In the genomic region with DNA sequence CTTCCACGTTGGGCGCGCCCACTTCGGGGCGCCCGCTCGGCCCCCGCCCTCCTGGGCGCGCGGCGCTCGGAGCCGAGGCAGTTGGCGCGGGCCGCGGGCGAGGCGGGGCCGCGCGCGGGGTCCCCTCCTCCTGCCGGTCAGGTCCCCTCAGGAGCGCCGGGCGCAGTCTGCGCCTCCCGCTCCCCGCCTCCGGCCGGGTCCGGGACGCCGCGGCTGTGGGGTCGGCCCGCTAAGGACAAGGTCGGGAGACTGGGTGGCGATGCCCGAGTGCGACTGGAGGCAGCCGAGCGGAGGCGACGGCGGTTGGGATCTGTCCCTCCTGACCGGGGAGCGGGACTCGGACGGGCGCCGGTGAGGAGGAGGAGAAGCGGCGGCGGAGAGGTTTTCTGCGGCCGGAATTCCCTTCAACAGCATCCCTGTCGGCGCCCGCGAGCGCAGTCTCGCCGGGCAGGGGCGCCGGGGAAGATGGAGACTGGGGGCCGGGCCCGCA, we compare ENCODE assay signal across 8 cellular contexts. TPM values are rescaled to one million over a fixed set of nuclear protein-coding genes. Genes with fewer than 3 reads are reported as not detected.
DNase-seq lines count a peak whose midpoint lies in the region; ATAC-seq and TF ChIP-seq lines count a peak whose summit lies in the region.

ATRNL1 (plus strand) TSS at position 80 of the 490 bp plus-strand sequence; CDS start at position 466, 386 bp downstream.

- WGBS in liver, result under 1% methylated on average over 70 of the region's 70 CpGs

- no peak within 1 kb of the TSS for H3K27ac Mint-ChIP-seq in CD4-positive, alpha-beta T cell

- peaks cover 65% of the 10 kb centered on the region for H3K27me3 Mint-ChIP-seq in CD4-positive, alpha-beta T cell

- H3K9me3 Mint-ChIP-seq in CD4-positive, alpha-beta T cell, result no peaks in the 10 kb centered on the region

- H3K36me3 ChIP-seq in OCI-LY3 (replicated peaks; ENCODE audit: low read depth, low read length) (no peaks in the 10 kb centered on the region), colonic mucosa (no peaks in the 10 kb centered on the region), liver (ENCODE audit: control insufficient read depth in 4 of 4, insufficient read depth in 3 of 4, low read depth in 1 of 4, low read length in 3 of 4) (no peaks in the 10 kb centered on the region), thoracic aorta (no peaks in the 10 kb centered on the region)

- peak within 1 kb of the TSS; percentile 81 for H3K4me3 Mint-ChIP-seq in CD4-positive, alpha-beta T cell

- H4K20me1 ChIP-seq in OCI-LY3 (ENCODE audit: insufficient read depth, low read length), result no peaks in the 10 kb centered on the region

- peaks cover 51% of the 10 kb centered on the region for H3K27me3 ChIP-seq in CD4-positive, alpha-beta T cell (ENCODE audit: control insufficient read depth, insufficient read depth, low read length)
- H3K27me3 ChIP-seq in OCI-LY3 (ENCODE audit: low read depth, low read length), result no peaks in the 10 kb centered on the region
- H3K27me3 ChIP-seq in colonic mucosa, result peaks cover 26% of the 10 kb centered on the region
- peaks cover 0 to 7% (median 0%) of the 10 kb centered on the region in 4 donors for H3K27me3 ChIP-seq in liver (ENCODE audit: control insufficient read depth in 4 of 4, insufficient read depth in 4 of 4, low read length in 3 of 4)
- H3K27me3 ChIP-seq in thoracic aorta (replicated peaks; ENCODE audit: insufficient read depth), result no peaks in the 10 kb centered on the region

- H3K79me2 ChIP-seq in OCI-LY3 (ENCODE audit: low read length), result no peaks in the 10 kb centered on the region

- H3K4me3 ChIP-seq in OCI-LY3 (ENCODE audit: low read length), result peak within 1 kb of the TSS; percentile 74
- H3K4me3 ChIP-seq in colonic mucosa, result peak within 1 kb of the TSS; percentile 48
- H3K4me3 ChIP-seq in liver (ENCODE audit: low read depth in 1 of 3, low read length in 3 of 3), result peak within 1 kb of the TSS in 2 of 3 donors; percentile 49 to 78
- H3K4me3 ChIP-seq in thoracic aorta, result peak within 1 kb of the TSS; percentile 82

- POLR2A ChIA-PET in CD4-positive, alpha-beta T cell (lab: Charles Lee), result no interaction called here

- TF ChIP-seq RAD21 in liver (IDR thresholded peaks at IDR 0.05), result no peak

- CTCF ChIA-PET in CD4-positive, alpha-beta T cell (lab: Charles Lee), result no interaction called here

- H3K4me1 ChIP-seq in OCI-LY3 (ENCODE audit: low read length), result no peaks in the 10 kb centered on the region
- no peaks in the 10 kb centered on the region for H3K4me1 ChIP-seq in colonic mucosa
- peaks cover 11 to 27% (median 16%) of the 10 kb centered on the region in 4 donors for H3K4me1 ChIP-seq in liver (ENCODE audit: control insufficient read depth in 4 of 4, insufficient read depth in 4 of 4, low read length in 3 of 4)
- H3K4me1 ChIP-seq in thoracic aorta (ENCODE audit: control insufficient read depth in 1 of 2, low read depth in 2 of 2), result peaks cover 0 to 19% of the 10 kb centered on the region in 2 donors

- no peaks in the 10 kb centered on the region for H3K36me3 Mint-ChIP-seq in CD4-positive, alpha-beta T cell (ENCODE audit: low read depth)

- no peak within 1 kb of the TSS for H2AFZ ChIP-seq in OCI-LY3 (ENCODE audit: low read depth, low read length)

- ATAC-seq in CD4-positive, alpha-beta T cell (ENCODE audit: poor library complexity), result peak; percentile 24
- ATAC-seq in GM19023 (IDR thresholded peaks at IDR 0.05; ENCODE audit: unreplicated experiment) (peak; percentile 68), HG03097 (IDR thresholded peaks at IDR 0.05; ENCODE audit: low FRiP score, unreplicated experiment) (peak; percentile 69), thoracic aorta (ENCODE audit: insufficient number of reproducible peaks, low FRiP score, low read depth) (peak; percentile 62)

- H3K27ac ChIP-seq in CD4-positive, alpha-beta T cell (ENCODE audit: low read depth, low read length), result no peak within 1 kb of the TSS
- H3K27ac ChIP-seq in OCI-LY3 (ENCODE audit: low read length) (no peak within 1 kb of the TSS), colonic mucosa (no peak within 1 kb of the TSS), liver (ENCODE audit: low read depth in 1 of 2, low read length in 2 of 2) (peak within 1 kb of the TSS; percentile 50 to 54), thoracic aorta (peak within 1 kb of the TSS; percentile 77 to 84)

- H3K9ac ChIP-seq in OCI-LY3 (ENCODE audit: low read length) (peak within 1 kb of the TSS; percentile 30; the same call in 1 of the 2 replicates), colonic mucosa (ENCODE audit: low read depth in 2 of 2, low read length in 2 of 2) (peak within 1 kb of the TSS in 1 of 2 donors; percentile 37), liver (ENCODE audit: low read depth in 1 of 2, low read length in 2 of 2) (no peak within 1 kb of the TSS)

- no peak for TF ChIP-seq CTCF in CD4-positive, alpha-beta T cell (IDR thresholded peaks at IDR 0.05)
- TF ChIP-seq CTCF in OCI-LY3 (IDR thresholded peaks at IDR 0.05; ENCODE audit: low read depth, low read length) (no peak), colonic mucosa (IDR thresholded peaks at IDR 0.05) (no peak), liver (IDR thresholded peaks at IDR 0.05; ENCODE audit: low read depth, low read length, missing input control) (no peak), thoracic aorta (IDR thresholded peaks at IDR 0.05) (no peak)

- DNase-seq in CD4-positive, alpha-beta T cell, result no peak
- DNase-seq in colonic mucosa, result no peak
- DNase-seq in thoracic aorta (ENCODE audit: low spot score), result no peak
- DNase-seq in OCI-M1 (lab: John Stamatoyannopoulos, UW), result no peak

- H3K4me2 ChIP-seq in OCI-LY3 (ENCODE audit: low read length), result peak within 1 kb of the TSS; percentile 41

- no peaks in the 10 kb centered on the region for H3K9me3 ChIP-seq in CD4-positive, alpha-beta T cell (ENCODE audit: control insufficient read depth, low read length)
- H3K9me3 ChIP-seq in OCI-LY3 (ENCODE audit: insufficient read depth, low read length) (no peaks in the 10 kb centered on the region), colonic mucosa (no peaks in the 10 kb centered on the region), liver (ENCODE audit: control insufficient read depth in 4 of 4, low read length in 3 of 4) (no peaks in the 10 kb centered on the region), thoracic aorta (no peaks in the 10 kb centered on the region)

- peaks cover 10% of the 10 kb centered on the region for H3K4me1 Mint-ChIP-seq in CD4-positive, alpha-beta T cell (ENCODE audit: low read depth)

- intact Hi-C loops in CD4-positive, alpha-beta T cell (cut with DNase I, micrococcal nuclease), result no loop called here
- intact Hi-C loops in colonic mucosa (cut with DNase I), result no loop called here

TF ChIP-seq in liver, 16 proteins besides CTCF, POLR2A, EP300 and RAD21 (continues in another document):
- TF ChIP-seq SP1 (IDR thresholded peaks at IDR 0.05) (no peak), HNF4G (IDR thresholded peaks at IDR 0.05) (no peak), ZBTB33 (IDR thresholded peaks at IDR 0.05) (no peak), FOXA2 (IDR thresholded peaks at IDR 0.05) (no peak), JUND (IDR thresholded peaks at IDR 0.05) (no peak), GABPA (IDR thresholded peaks at IDR 0.05 in 1 of 2, conservative IDR thresholded peaks at IDR 0.05 in 1 of 2) (no peak), MAX (IDR thresholded peaks at IDR 0.05) (no peak), YY1 (IDR thresholded peaks at IDR 0.05) (no peak)
- TF ChIP-seq, protein P1, sequence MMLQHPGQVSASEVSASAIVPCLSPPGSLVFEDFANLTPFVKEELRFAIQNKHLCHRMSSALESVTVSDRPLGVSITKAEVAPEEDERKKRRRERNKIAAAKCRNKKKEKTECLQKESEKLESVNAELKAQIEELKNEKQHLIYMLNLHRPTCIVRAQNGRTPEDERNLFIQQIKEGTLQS (IDR thresholded peaks at IDR 0.05), result no peak

RNA-seq across cellular contexts. Expression of gene ATRNL1, which starts in this region (rescaled TPM):
- total RNA-seq in CD4-positive, alpha-beta T cell, result not detected
- total RNA-seq in colonic mucosa (1 to 10 TPM in 1 of 2 donors, under 1 TPM in 1; 0.37 to 2.9 TPM), liver (10 to 100 TPM in 1 of 2 donors, 1 to 10 TPM in 1; 9.3 to 26.9 TPM), thoracic aorta (10 to 100 TPM; 24.6 to 57.4 TPM)
- 1 to 10 TPM in 1 of 2 donors, under 1 TPM in 1; 0.40 to 1.4 TPM for polyA plus RNA-seq in liver

Comparison
In these comparisons a context has a peak if more than half of its experiments do, and no peak if none do; other contexts are left out.
1. Peak in ATAC-seq in CD4-positive, alpha-beta T cell; RNA of the gene not detected or under 1 TPM.
2. H3K27ac ChIP-seq: peak in liver (2 of 2) and thoracic aorta (2 of 2); none in CD4-positive, alpha-beta T cell (single experiment), OCI-LY3 (single experiment) and colonic mucosa (single experiment).
3. Peak in every context shown above with its lines, with median percentiles within 50 percentile points of each other: ATAC-seq and H3K4me3 ChIP-seq.